1 cellular context compared by ENCODE assay signal in the genomic region with DNA sequence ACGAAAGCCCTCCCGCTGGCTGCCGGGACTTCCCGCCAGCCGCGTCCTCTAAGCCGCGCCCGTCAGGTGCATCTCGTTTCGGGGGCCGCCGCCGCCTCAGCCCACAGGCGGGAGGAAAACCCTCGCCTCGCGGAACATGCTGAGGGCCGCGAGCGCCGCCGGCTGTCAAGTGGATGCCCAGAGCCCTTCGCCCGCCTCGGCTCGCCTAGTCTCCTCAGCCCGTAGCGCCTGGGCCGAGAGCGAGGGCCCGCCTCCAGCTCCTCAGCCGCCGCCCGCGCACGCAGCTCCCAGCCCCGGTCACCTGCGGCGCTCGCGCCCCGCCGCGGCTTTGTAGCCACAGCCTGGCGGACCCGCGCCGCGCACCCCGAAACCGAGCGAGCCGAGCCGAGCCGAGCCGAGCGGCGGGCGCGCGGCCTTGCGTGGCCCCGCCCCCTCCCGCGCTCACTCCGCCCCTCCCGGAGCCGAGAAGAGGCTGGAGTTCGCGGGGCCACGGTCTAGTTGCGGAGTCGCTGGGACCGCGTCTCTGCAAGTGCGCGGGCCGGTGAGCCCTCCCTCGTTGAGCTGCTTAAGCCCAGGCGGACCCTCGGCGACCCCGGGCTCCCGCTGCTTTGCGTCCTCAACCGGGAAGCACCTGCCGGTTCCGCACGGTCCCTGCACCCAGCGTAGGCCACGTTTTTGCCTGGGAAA.
A peak's percentile ranks its signal among the peaks of the same experiment; 100 is the strongest.
TF ChIP-seq lines count a peak whose summit lies in the region.

A gene (minus strand): TSS at position 382 of the 687 bp plus-strand sequence. CDS start 450 bp downstream, outside the sequence.

TF ChIP-seq in HepG2, 621 proteins besides CTCF, POLR2A, EP300 and RAD21 (continued from another document and continues in another):
- TF ChIP-seq, protein P1, sequence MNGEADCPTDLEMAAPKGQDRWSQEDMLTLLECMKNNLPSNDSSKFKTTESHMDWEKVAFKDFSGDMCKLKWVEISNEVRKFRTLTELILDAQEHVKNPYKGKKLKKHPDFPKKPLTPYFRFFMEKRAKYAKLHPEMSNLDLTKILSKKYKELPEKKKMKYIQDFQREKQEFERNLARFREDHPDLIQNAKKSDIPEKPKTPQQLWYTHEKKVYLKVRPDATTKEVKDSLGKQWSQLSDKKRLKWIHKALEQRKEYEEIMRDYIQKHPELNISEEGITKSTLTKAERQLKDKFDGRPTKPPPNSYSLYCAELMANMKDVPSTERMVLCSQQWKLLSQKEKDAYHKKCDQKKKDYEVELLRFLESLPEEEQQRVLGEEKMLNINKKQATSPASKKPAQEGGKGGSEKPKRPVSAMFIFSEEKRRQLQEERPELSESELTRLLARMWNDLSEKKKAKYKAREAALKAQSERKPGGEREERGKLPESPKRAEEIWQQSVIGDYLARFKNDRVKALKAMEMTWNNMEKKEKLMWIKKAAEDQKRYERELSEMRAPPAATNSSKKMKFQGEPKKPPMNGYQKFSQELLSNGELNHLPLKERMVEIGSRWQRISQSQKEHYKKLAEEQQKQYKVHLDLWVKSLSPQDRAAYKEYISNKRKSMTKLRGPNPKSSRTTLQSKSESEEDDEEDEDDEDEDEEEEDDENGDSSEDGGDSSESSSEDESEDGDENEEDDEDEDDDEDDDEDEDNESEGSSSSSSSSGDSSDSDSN (CRISPR knock-in tag; IDR thresholded peaks at IDR 0.05): peak; percentile 95; the same call in 1 of the 2 replicates
- no peak for TF ChIP-seq ZNF577 (CRISPR knock-in tag; IDR thresholded peaks at IDR 0.05; ENCODE audit: borderline replicate concordance, low read depth)
- TF ChIP-seq KMT2A (CRISPR knock-in tag; IDR thresholded peaks at IDR 0.05): 0 out of 2 replicates have a peak, but pooled peaks have one; percentile 22
- TF ChIP-seq, protein P2, sequence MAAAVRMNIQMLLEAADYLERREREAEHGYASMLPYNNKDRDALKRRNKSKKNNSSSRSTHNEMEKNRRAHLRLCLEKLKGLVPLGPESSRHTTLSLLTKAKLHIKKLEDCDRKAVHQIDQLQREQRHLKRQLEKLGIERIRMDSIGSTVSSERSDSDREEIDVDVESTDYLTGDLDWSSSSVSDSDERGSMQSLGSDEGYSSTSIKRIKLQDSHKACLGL (CRISPR knock-in tag; IDR thresholded peaks at IDR 0.05): peak; percentile 76
- no peak for TF ChIP-seq CHD2 (IDR thresholded peaks at IDR 0.05; ENCODE audit: low read depth, low read length)
- no peak for TF ChIP-seq MAFG (CRISPR knock-in tag; IDR thresholded peaks at IDR 0.05)
- TF ChIP-seq, protein P3, sequence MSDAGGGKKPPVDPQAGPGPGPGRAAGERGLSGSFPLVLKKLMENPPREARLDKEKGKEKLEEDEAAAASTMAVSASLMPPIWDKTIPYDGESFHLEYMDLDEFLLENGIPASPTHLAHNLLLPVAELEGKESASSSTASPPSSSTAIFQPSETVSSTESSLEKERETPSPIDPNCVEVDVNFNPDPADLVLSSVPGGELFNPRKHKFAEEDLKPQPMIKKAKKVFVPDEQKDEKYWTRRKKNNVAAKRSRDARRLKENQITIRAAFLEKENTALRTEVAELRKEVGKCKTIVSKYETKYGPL (CRISPR knock-in tag; IDR thresholded peaks at IDR 0.05): no peak
- no peak for TF ChIP-seq CREB1 (IDR thresholded peaks at IDR 0.05)
- TF ChIP-seq CREB1 (CRISPR knock-in tag; IDR thresholded peaks at IDR 0.05): no peak
- peak; percentile 33; the same call in 1 of the 2 replicates for TF ChIP-seq ZNF563 (CRISPR knock-in tag; IDR thresholded peaks at IDR 0.05)
- TF ChIP-seq ZNF264 (CRISPR knock-in tag; IDR thresholded peaks at IDR 0.05): no peak
- no peak for TF ChIP-seq FOXP1 (IDR thresholded peaks at IDR 0.05)
- TF ChIP-seq FOXP1 (CRISPR knock-in tag; IDR thresholded peaks at IDR 0.05): no peak
- no peak for TF ChIP-seq NFKBIZ (CRISPR knock-in tag; IDR thresholded peaks at IDR 0.05)
- TF ChIP-seq ZNF121 (CRISPR knock-in tag; IDR thresholded peaks at IDR 0.05): peak; percentile 13; the same call in 1 of the 2 replicates
- no peak for TF ChIP-seq ZNF101 (CRISPR knock-in tag; IDR thresholded peaks at IDR 0.05; ENCODE audit: borderline replicate concordance, low read depth)
- TF ChIP-seq, protein P4, sequence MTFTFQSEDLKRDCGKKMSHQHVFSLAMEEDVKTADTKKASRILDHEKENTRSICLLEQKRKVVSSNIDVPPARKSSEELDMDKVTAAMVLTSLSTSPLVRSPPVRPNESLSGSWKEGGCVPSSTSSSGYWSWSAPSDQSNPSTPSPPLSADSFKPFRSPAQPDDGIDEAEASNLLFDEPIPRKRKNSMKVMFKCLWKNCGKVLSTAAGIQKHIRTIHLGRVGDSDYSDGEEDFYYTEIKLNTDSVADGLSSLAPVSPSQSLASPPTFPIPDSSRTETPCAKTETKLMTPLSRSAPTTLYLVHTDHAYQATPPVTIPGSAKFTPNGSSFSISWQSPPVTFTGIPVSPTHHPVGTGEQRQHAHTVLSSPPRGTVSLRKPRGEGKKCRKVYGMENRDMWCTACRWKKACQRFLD (CRISPR knock-in tag; IDR thresholded peaks at IDR 0.05; ENCODE audit: borderline replicate concordance): no peak
- TF ChIP-seq, protein P5, sequence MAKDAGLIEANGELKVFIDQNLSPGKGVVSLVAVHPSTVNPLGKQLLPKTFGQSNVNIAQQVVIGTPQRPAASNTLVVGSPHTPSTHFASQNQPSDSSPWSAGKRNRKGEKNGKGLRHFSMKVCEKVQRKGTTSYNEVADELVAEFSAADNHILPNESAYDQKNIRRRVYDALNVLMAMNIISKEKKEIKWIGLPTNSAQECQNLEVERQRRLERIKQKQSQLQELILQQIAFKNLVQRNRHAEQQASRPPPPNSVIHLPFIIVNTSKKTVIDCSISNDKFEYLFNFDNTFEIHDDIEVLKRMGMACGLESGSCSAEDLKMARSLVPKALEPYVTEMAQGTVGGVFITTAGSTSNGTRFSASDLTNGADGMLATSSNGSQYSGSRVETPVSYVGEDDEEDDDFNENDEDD (CRISPR knock-in tag; IDR thresholded peaks at IDR 0.05; ENCODE audit: borderline replicate concordance): peak; percentile 59; the same call in 1 of the 2 replicates
- TF ChIP-seq ZFY (CRISPR knock-in tag; IDR thresholded peaks at IDR 0.05): peak; percentile 57
- TF ChIP-seq TCF12 (IDR thresholded peaks at IDR 0.05): no peak
- peak; percentile 48; the same call in 1 of the 2 replicates for TF ChIP-seq TCF12 (CRISPR knock-in tag; IDR thresholded peaks at IDR 0.05)
- no peak for TF ChIP-seq SUZ12 (IDR thresholded peaks at IDR 0.05; ENCODE audit: low read depth, low read length)
- TF ChIP-seq, protein P6, sequence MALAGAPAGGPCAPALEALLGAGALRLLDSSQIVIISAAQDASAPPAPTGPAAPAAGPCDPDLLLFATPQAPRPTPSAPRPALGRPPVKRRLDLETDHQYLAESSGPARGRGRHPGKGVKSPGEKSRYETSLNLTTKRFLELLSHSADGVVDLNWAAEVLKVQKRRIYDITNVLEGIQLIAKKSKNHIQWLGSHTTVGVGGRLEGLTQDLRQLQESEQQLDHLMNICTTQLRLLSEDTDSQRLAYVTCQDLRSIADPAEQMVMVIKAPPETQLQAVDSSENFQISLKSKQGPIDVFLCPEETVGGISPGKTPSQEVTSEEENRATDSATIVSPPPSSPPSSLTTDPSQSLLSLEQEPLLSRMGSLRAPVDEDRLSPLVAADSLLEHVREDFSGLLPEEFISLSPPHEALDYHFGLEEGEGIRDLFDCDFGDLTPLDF (CRISPR knock-in tag; IDR thresholded peaks at IDR 0.05): 0 out of 2 replicates have a peak, but pooled peaks have one; percentile 35
- TF ChIP-seq, protein P7, sequence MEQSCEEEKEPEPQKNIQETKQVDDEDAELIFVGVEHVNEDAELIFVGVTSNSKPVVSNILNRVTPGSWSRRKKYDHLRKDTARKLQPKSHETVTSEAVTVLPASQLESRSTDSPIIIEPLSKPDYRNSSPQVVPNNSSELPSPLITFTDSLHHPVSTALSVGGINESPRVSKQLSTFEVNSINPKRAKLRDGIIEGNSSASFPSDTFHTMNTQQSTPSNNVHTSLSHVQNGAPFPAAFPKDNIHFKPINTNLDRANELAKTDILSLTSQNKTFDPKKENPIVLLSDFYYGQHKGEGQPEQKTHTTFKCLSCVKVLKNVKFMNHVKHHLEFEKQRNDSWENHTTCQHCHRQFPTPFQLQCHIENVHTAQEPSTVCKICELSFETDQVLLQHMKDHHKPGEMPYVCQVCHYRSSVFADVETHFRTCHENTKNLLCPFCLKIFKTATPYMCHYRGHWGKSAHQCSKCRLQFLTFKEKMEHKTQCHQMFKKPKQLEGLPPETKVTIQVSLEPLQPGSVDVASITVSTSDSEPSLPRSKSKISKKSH (CRISPR knock-in tag; IDR thresholded peaks at IDR 0.05; ENCODE audit: borderline replicate concordance): 0 out of 2 replicates have a peak, but pooled peaks have one; percentile 56
- peak; percentile 27; the same call in 1 of the 2 replicates for TF ChIP-seq ZNF143 (CRISPR knock-in tag; IDR thresholded peaks at IDR 0.05)
- TF ChIP-seq ZFP82 (CRISPR knock-in tag; IDR thresholded peaks at IDR 0.05; ENCODE audit: borderline replicate concordance): no peak
- TF ChIP-seq, protein P8, sequence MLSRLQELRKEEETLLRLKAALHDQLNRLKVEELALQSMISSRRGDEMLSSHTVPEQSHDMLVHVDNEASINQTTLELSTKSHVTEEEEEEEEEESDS (CRISPR knock-in tag; IDR thresholded peaks at IDR 0.05; ENCODE audit: borderline replicate concordance): no peak
- TF ChIP-seq KAT7 (CRISPR knock-in tag; IDR thresholded peaks at IDR 0.05; ENCODE audit: borderline replicate concordance): no peak
- TF ChIP-seq, protein P9, sequence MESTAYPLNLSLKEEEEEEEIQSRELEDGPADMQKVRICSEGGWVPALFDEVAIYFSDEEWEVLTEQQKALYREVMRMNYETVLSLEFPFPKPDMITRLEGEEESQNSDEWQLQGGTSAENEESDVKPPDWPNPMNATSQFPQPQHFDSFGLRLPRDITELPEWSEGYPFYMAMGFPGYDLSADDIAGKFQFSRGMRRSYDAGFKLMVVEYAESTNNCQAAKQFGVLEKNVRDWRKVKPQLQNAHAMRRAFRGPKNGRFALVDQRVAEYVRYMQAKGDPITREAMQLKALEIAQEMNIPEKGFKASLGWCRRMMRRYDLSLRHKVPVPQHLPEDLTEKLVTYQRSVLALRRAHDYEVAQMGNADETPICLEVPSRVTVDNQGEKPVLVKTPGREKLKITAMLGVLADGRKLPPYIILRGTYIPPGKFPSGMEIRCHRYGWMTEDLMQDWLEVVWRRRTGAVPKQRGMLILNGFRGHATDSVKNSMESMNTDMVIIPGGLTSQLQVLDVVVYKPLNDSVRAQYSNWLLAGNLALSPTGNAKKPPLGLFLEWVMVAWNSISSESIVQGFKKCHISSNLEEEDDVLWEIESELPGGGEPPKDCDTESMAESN (CRISPR knock-in tag; conservative IDR thresholded peaks at IDR 0.05): 0 out of 2 replicates have a peak, but pooled peaks have one; percentile 8
- TF ChIP-seq ISX (CRISPR knock-in tag; conservative IDR thresholded peaks at IDR 0.05): no peak
- TF ChIP-seq, protein P10, sequence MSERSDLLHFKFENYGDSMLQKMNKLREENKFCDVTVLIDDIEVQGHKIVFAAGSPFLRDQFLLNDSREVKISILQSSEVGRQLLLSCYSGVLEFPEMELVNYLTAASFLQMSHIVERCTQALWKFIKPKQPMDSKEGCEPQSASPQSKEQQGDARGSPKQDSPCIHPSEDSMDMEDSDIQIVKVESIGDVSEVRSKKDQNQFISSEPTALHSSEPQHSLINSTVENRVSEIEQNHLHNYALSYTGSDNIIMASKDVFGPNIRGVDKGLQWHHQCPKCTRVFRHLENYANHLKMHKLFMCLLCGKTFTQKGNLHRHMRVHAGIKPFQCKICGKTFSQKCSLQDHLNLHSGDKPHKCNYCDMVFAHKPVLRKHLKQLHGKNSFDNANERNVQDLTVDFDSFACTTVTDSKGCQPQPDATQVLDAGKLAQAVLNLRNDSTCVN (CRISPR knock-in tag; IDR thresholded peaks at IDR 0.05; ENCODE audit: borderline replicate concordance): no peak
- no peak for TF ChIP-seq DPF2 (CRISPR knock-in tag; IDR thresholded peaks at IDR 0.05; ENCODE audit: borderline replicate concordance, low read depth)
- TF ChIP-seq ZKSCAN8 (CRISPR knock-in tag; IDR thresholded peaks at IDR 0.05; ENCODE audit: borderline replicate concordance): no peak
- TF ChIP-seq AHR (CRISPR knock-in tag; IDR thresholded peaks at IDR 0.05): 0 out of 2 replicates have a peak, but pooled peaks have one; percentile 25
- peak; percentile 46; the same call in 1 of the 2 replicates for TF ChIP-seq STAG1 (CRISPR knock-in tag; IDR thresholded peaks at IDR 0.05)
- TF ChIP-seq ZNF552 (CRISPR knock-in tag; IDR thresholded peaks at IDR 0.05; ENCODE audit: borderline replicate concordance): no peak
- TF ChIP-seq, protein P11, sequence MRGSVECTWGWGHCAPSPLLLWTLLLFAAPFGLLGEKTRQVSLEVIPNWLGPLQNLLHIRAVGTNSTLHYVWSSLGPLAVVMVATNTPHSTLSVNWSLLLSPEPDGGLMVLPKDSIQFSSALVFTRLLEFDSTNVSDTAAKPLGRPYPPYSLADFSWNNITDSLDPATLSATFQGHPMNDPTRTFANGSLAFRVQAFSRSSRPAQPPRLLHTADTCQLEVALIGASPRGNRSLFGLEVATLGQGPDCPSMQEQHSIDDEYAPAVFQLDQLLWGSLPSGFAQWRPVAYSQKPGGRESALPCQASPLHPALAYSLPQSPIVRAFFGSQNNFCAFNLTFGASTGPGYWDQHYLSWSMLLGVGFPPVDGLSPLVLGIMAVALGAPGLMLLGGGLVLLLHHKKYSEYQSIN (CRISPR knock-in tag; IDR thresholded peaks at IDR 0.05; ENCODE audit: borderline replicate concordance): no peak
- TF ChIP-seq YEATS4 (CRISPR knock-in tag; IDR thresholded peaks at IDR 0.05; ENCODE audit: borderline replicate concordance): peak; percentile 60; the same call in 1 of the 2 replicates
- TF ChIP-seq SALL2 (CRISPR knock-in tag; IDR thresholded peaks at IDR 0.05): 0 out of 2 replicates have a peak, but pooled peaks have one; percentile 52
- TF ChIP-seq, protein P12, sequence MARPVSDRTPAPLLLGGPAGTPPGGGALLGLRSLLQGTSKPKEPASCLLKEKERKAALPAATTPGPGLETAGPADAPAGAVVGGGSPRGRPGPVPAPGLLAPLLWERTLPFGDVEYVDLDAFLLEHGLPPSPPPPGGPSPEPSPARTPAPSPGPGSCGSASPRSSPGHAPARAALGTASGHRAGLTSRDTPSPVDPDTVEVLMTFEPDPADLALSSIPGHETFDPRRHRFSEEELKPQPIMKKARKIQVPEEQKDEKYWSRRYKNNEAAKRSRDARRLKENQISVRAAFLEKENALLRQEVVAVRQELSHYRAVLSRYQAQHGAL (CRISPR knock-in tag; IDR thresholded peaks at IDR 0.05; ENCODE audit: not compliant biosample characterization): no peak
- TF ChIP-seq, protein P13, sequence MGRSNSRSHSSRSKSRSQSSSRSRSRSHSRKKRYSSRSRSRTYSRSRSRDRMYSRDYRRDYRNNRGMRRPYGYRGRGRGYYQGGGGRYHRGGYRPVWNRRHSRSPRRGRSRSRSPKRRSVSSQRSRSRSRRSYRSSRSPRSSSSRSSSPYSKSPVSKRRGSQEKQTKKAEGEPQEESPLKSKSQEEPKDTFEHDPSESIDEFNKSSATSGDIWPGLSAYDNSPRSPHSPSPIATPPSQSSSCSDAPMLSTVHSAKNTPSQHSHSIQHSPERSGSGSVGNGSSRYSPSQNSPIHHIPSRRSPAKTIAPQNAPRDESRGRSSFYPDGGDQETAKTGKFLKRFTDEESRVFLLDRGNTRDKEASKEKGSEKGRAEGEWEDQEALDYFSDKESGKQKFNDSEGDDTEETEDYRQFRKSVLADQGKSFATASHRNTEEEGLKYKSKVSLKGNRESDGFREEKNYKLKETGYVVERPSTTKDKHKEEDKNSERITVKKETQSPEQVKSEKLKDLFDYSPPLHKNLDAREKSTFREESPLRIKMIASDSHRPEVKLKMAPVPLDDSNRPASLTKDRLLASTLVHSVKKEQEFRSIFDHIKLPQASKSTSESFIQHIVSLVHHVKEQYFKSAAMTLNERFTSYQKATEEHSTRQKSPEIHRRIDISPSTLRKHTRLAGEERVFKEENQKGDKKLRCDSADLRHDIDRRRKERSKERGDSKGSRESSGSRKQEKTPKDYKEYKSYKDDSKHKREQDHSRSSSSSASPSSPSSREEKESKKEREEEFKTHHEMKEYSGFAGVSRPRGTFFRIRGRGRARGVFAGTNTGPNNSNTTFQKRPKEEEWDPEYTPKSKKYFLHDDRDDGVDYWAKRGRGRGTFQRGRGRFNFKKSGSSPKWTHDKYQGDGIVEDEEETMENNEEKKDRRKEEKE (IDR thresholded peaks at IDR 0.05): no peak
- TF ChIP-seq SIX4 (CRISPR knock-in tag; IDR thresholded peaks at IDR 0.05): no peak
